ENCODE assay signal across 1 cellular context in the genomic region with DNA sequence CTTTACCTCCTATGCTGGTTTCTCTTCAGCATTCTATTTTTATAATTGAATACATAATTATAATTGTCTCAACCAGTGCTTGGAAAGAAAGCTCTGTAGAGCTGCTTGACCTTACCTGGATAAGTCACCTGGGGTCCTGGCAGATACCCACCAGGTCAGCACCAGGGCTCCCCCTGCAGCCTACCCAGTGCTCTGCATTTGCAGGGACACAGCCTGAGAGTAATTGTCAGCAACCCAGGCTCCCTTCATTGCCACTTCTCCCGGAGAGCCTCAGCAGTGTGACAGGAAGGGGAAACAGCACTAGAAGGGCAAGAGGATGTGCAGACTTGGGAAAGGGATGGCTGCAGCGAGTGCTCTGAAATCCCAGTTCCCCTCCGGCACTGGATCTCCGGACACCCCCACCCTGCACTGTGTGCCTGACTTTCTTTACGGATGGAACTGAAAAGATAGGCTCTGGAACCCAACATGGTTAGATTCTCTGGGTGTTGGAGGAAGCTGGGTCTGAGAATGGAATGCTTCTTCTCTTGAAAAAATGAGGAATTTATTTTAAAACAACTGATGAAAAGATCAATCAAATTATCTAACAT.
A peak's percentile ranks its signal among the peaks of the same experiment; 100 is the strongest.
TF ChIP-seq lines count a peak whose summit lies in the region.

No MANE protein-coding gene starts in this region.

TF ChIP-seq in K562, 482 proteins besides CTCF, POLR2A, EP300 and RAD21 (continued from another document):
- TF ChIP-seq, protein P1, sequence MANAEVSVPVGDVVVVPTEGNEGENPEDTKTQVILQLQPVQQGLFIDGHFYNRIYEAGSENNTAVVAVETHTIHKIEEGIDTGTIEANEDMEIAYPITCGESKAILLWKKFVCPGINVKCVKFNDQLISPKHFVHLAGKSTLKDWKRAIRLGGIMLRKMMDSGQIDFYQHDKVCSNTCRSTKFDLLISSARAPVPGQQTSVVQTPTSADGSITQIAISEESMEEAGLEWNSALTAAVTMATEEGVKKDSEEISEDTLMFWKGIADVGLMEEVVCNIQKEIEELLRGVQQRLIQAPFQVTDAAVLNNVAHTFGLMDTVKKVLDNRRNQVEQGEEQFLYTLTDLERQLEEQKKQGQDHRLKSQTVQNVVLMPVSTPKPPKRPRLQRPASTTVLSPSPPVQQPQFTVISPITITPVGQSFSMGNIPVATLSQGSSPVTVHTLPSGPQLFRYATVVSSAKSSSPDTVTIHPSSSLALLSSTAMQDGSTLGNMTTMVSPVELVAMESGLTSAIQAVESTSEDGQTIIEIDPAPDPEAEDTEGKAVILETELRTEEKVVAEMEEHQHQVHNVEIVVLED (CRISPR knock-in tag; IDR thresholded peaks at IDR 0.05) = no peak
- TF ChIP-seq, protein P2, sequence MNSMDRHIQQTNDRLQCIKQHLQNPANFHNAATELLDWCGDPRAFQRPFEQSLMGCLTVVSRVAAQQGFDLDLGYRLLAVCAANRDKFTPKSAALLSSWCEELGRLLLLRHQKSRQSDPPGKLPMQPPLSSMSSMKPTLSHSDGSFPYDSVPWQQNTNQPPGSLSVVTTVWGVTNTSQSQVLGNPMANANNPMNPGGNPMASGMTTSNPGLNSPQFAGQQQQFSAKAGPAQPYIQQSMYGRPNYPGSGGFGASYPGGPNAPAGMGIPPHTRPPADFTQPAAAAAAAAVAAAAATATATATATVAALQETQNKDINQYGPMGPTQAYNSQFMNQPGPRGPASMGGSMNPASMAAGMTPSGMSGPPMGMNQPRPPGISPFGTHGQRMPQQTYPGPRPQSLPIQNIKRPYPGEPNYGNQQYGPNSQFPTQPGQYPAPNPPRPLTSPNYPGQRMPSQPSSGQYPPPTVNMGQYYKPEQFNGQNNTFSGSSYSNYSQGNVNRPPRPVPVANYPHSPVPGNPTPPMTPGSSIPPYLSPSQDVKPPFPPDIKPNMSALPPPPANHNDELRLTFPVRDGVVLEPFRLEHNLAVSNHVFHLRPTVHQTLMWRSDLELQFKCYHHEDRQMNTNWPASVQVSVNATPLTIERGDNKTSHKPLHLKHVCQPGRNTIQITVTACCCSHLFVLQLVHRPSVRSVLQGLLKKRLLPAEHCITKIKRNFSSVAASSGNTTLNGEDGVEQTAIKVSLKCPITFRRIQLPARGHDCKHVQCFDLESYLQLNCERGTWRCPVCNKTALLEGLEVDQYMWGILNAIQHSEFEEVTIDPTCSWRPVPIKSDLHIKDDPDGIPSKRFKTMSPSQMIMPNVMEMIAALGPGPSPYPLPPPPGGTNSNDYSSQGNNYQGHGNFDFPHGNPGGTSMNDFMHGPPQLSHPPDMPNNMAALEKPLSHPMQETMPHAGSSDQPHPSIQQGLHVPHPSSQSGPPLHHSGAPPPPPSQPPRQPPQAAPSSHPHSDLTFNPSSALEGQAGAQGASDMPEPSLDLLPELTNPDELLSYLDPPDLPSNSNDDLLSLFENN (IDR thresholded peaks at IDR 0.05; ENCODE audit: low read depth in 2 of 2, low read length in 2 of 2) = no peak
- TF ChIP-seq GATA2 (CRISPR knock-in tag; IDR thresholded peaks at IDR 0.05) (no peak), HMG20A (CRISPR knock-in tag; conservative IDR thresholded peaks at IDR 0.05) (no peak), ZNF778 (CRISPR knock-in tag; IDR thresholded peaks at IDR 0.05) (no peak), RBM25 (IDR thresholded peaks at IDR 0.05; ENCODE audit: low read depth, low read length, severe bottlenecking) (no peak), EHMT2 (IDR thresholded peaks at IDR 0.05) (no peak), ZNF282 (CRISPR knock-in tag; IDR thresholded peaks at IDR 0.05) (no peak), ZNF785 (CRISPR knock-in tag; IDR thresholded peaks at IDR 0.05) (no peak), CTBP1 (IDR thresholded peaks at IDR 0.05; ENCODE audit: borderline replicate concordance) (peak; percentile 41; the same call in 1 of the 2 replicates), EGR1 (conservative IDR thresholded peaks at IDR 0.05) (no peak), SMC3 (conservative IDR thresholded peaks at IDR 0.05; ENCODE audit: insufficient read depth, low read depth, low read length) (0 out of 2 replicates have a peak, but pooled peaks have one; percentile 43)
- TF ChIP-seq, protein P3, sequence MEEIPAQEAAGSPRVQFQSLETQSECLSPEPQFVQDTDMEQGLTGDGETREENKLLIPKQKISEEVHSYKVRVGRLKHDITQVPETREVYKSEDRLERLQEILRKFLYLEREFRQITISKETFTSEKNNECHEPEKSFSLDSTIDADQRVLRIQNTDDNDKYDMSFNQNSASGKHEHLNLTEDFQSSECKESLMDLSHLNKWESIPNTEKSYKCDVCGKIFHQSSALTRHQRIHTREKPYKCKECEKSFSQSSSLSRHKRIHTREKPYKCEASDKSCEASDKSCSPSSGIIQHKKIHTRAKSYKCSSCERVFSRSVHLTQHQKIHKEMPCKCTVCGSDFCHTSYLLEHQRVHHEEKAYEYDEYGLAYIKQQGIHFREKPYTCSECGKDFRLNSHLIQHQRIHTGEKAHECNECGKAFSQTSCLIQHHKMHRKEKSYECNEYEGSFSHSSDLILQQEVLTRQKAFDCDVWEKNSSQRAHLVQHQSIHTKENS (CRISPR knock-in tag; IDR thresholded peaks at IDR 0.05) = no peak
- TF ChIP-seq, protein P4, sequence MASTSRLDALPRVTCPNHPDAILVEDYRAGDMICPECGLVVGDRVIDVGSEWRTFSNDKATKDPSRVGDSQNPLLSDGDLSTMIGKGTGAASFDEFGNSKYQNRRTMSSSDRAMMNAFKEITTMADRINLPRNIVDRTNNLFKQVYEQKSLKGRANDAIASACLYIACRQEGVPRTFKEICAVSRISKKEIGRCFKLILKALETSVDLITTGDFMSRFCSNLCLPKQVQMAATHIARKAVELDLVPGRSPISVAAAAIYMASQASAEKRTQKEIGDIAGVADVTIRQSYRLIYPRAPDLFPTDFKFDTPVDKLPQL (IDR thresholded peaks at IDR 0.05; ENCODE audit: extremely low read depth, insufficient read length) = no peak
- TF ChIP-seq, protein P5, sequence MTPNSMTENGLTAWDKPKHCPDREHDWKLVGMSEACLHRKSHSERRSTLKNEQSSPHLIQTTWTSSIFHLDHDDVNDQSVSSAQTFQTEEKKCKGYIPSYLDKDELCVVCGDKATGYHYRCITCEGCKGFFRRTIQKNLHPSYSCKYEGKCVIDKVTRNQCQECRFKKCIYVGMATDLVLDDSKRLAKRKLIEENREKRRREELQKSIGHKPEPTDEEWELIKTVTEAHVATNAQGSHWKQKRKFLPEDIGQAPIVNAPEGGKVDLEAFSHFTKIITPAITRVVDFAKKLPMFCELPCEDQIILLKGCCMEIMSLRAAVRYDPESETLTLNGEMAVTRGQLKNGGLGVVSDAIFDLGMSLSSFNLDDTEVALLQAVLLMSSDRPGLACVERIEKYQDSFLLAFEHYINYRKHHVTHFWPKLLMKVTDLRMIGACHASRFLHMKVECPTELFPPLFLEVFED (CRISPR knock-in tag; conservative IDR thresholded peaks at IDR 0.05) = no peak
- TF ChIP-seq, protein P6, sequence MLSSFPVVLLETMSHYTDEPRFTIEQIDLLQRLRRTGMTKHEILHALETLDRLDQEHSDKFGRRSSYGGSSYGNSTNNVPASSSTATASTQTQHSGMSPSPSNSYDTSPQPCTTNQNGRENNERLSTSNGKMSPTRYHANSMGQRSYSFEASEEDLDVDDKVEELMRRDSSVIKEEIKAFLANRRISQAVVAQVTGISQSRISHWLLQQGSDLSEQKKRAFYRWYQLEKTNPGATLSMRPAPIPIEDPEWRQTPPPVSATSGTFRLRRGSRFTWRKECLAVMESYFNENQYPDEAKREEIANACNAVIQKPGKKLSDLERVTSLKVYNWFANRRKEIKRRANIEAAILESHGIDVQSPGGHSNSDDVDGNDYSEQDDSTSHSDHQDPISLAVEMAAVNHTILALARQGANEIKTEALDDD (IDR thresholded peaks at IDR 0.05) = no peak
